Comparison of ENCODE assay signal across 7 cellular contexts in the genomic region with DNA sequence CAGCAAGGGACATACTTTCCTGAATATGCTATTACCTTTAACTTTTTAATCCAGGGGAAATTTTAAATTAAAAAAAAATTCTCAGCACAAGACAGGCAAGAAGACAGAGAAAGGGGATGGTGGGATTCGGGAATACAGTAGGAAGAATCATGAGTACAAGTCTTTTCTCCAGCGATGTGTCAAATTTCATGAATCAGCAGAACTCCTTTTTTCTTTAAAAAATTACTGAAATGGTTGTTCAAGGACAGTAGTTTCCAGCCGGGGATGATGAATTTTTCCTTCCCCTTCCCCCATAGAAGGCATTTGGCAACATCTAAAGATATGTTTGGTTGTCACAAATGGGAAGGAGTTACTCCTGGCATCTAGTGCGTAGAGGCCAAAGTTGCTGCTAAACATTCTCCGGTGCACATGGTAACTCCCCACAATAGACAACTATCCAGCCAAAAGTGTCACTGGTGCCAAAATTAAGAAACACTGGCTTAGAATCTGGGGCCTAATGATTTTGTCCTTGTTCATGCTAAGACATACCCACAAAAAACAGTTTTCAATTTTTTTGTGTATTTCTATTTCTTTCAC.
"Had no signal": no experiment of that assay in that cellular context is flagged by ENCODE, and none has a peak within 500 bp of the region (broad histone marks: within the 10 kb centered on the region; RNA-seq: fewer than 3 reads in every experiment).

No MANE protein-coding gene starts in this region.

- H3K4me3 ChIP-seq: GM23338, K562 had no signal

- H3K27ac Mint-ChIP-seq: GM23338, H9 had no signal

- H3K4me3 Mint-ChIP-seq: GM23338, H9 had no signal

- H3K4me1 Mint-ChIP-seq: GM23338, H9 had no signal

- ATAC-seq: GM23338, K562 had no signal

- H3K4me2 ChIP-seq: GM23338 had no signal

- DNase-seq: H9, HCEC 1CT, IMR-90 had no signal

- FAIRE-seq: H1, H54, K562 had no signal
